ENCODE assay signal across 8 cellular contexts in the genomic region with DNA sequence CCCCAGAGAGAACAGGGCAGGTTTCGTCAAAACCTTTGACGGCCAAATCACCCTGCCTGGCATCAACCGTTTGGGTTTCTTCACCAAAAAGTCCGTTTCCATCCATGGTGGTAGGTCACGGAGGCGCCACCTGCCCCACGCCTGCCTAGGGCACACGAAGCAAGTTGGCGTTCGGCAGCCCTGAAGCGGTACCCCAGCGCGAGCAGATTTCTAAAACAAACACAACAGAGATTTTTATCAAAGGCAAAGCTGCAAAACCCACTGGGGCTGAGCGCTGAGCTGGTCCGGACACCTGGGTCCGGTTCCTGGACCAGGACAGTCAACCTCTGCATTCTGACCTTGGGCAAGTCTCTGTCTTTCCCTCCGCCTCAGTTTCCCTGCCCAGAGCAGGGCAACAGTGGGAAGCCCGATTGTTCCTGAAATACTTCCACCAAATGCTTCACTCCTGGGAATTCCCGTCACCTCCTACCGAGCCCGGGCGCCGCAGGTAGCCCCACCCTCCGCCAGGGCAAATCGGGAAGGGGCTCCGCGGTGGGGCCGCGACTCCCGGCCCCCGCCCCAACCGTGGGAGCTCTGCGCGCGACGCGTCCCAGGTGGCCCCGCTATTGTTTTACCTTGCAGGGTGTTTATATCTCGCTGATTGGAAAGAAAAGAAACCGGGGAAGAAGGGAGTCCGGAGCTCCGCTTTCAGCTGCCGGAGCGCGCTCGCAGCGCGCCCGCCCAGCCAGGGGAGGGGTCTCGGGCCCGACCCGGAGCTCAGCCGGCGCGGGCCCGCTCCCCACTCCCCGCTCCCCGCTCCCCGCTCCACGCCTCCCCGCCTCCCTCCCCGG. TPM values are rescaled to one million over a fixed set of nuclear protein-coding genes. Genes with fewer than 3 reads are reported as not detected.
A peak's percentile ranks its signal among the peaks of the same experiment; 100 is the strongest.
DNase-seq lines count a peak whose midpoint lies in the region; ATAC-seq, FAIRE-seq and TF ChIP-seq lines count a peak whose summit lies in the region.

No MANE protein-coding gene starts in this region.

- H3K9me3 ChIP-seq in iPS-18a (ENCODE audit: control insufficient read depth, low read depth, low read length) (no peaks in the 10 kb centered on the region), smooth muscle cell (replicated peaks; ENCODE audit: low read depth) (no peaks in the 10 kb centered on the region)

- no peaks in the 10 kb centered on the region for H4K20me1 ChIP-seq in smooth muscle cell (ENCODE audit: low read depth)

- peak overlapping the region; percentile 54 for H3K4me3 ChIP-seq in Jurkat, Clone E6-1 (ENCODE audit: low read length)
- H3K4me3 ChIP-seq in iPS-18a (ENCODE audit: low read length) (peak overlapping the region; percentile 82), smooth muscle cell (peak overlapping the region; percentile 97)

- no peak overlapping the region for H3K27ac Mint-ChIP-seq in activated naive CD8-positive, alpha-beta T cell treated with anti-CD3 and anti-CD28 coated beads, Interleukin-2, amount 50 U/mL, for 24 hours

- FAIRE-seq in GM12891 (lab: Jason Lieb, UNC): no peak

- H3K79me2 ChIP-seq in smooth muscle cell (ENCODE audit: low read depth): peaks cover 21% of the 10 kb centered on the region

- TF ChIP-seq CTCF in smooth muscle cell (IDR thresholded peaks at IDR 0.05; ENCODE audit: borderline replicate concordance, insufficient read depth, poor library complexity, severe bottlenecking): no peak

- H3F3A ChIP-seq in smooth muscle cell (ENCODE audit: low read depth): peaks cover 6% of the 10 kb centered on the region

- H3K36me3 ChIP-seq in iPS-18a (ENCODE audit: control insufficient read depth, low read depth, low read length) (peaks cover 4% of the 10 kb centered on the region), smooth muscle cell (ENCODE audit: low read depth) (no peaks in the 10 kb centered on the region)

- H3K27me3 ChIP-seq in iPS-18a (ENCODE audit: control insufficient read depth, insufficient read depth, low read length): peaks cover 18% of the 10 kb centered on the region
- H3K27me3 ChIP-seq in smooth muscle cell (ENCODE audit: low read depth): no peaks in the 10 kb centered on the region

- H3K36me3 Mint-ChIP-seq in activated naive CD8-positive, alpha-beta T cell treated with anti-CD3 and anti-CD28 coated beads, Interleukin-2, amount 50 U/mL, for 24 hours (ENCODE audit: low read depth): no peaks in the 10 kb centered on the region

- H3K4me2 ChIP-seq in smooth muscle cell: peak overlapping the region; percentile 100

- H3K9me3 Mint-ChIP-seq in activated naive CD8-positive, alpha-beta T cell treated with anti-CD3 and anti-CD28 coated beads, Interleukin-2, amount 50 U/mL, for 24 hours: no peaks in the 10 kb centered on the region

- peaks cover 18% of the 10 kb centered on the region for H3K4me1 ChIP-seq in iPS-18a (ENCODE audit: control insufficient read depth, low read depth, low read length)
- H3K4me1 ChIP-seq in smooth muscle cell (ENCODE audit: low read depth): peaks cover 9% of the 10 kb centered on the region

- peaks cover 19% of the 10 kb centered on the region for H3K4me1 Mint-ChIP-seq in activated naive CD8-positive, alpha-beta T cell treated with anti-CD3 and anti-CD28 coated beads, Interleukin-2, amount 50 U/mL, for 24 hours

- H3K27me3 Mint-ChIP-seq in activated naive CD8-positive, alpha-beta T cell treated with anti-CD3 and anti-CD28 coated beads, Interleukin-2, amount 50 U/mL, for 24 hours: peaks cover 70% of the 10 kb centered on the region

- WGBS in smooth muscle cell (ENCODE audit: low lambda C conversion rate): 4% methylated on average over 49 of the region's 62 CpGs

- ATAC-seq in activated naive CD8-positive, alpha-beta T cell treated with anti-CD3 and anti-CD28 coated beads, Interleukin-2, amount 50 U/mL, for 24 hours: peak; percentile 13
- no peak for ATAC-seq in HG03521 (IDR thresholded peaks at IDR 0.05; ENCODE audit: unreplicated experiment)

- peak; percentile 25 for DNase-seq in GM12891 (ENCODE audit: insufficient read length, low spot score)
- DNase-seq in Jurkat, Clone E6-1 (ENCODE audit: low read depth, low spot score): no peak
- DNase-seq in activated naive CD8-positive, alpha-beta T cell treated with anti-CD3 and anti-CD28 coated beads, Interleukin-2, amount 50 U/mL, for 24 hours: no peak
- no peak for DNase-seq in smooth muscle cell (lab: John Stamatoyannopoulos, UW; ENCODE audit: unreplicated experiment)
- DNase-seq in NCI-H2107 (lab: John Stamatoyannopoulos, UW): no peak
- no peak for DNase-seq in central memory CD4-positive, alpha-beta T cell

- peak overlapping the region; percentile 14 for H3K9ac ChIP-seq in iPS-18a (ENCODE audit: low read length)
- peak overlapping the region; percentile 66 for H3K9ac ChIP-seq in smooth muscle cell (ENCODE audit: low read depth)

- H3K27ac ChIP-seq in iPS-18a (ENCODE audit: low read length): no peak overlapping the region
- H3K27ac ChIP-seq in smooth muscle cell (ENCODE audit: low read depth): no peak overlapping the region

- H3K4me3 Mint-ChIP-seq in activated naive CD8-positive, alpha-beta T cell treated with anti-CD3 and anti-CD28 coated beads, Interleukin-2, amount 50 U/mL, for 24 hours: peak overlapping the region; percentile 72

- TF ChIP-seq POLR2A in GM12891 (IDR thresholded peaks at IDR 0.05; ENCODE audit: low read depth, low read length): no peak

- peak overlapping the region; percentile 95 for H2AFZ ChIP-seq in smooth muscle cell (ENCODE audit: low read depth)

TF ChIP-seq in GM12891, 5 proteins besides CTCF, POLR2A, EP300 and RAD21:
- no peak for TF ChIP-seq SPI1 (IDR thresholded peaks at IDR 0.05; ENCODE audit: low read depth, low read length)
- TF ChIP-seq POLR2AphosphoS5 (IDR thresholded peaks at IDR 0.05; ENCODE audit: low read depth, low read length): no peak
- no peak for TF ChIP-seq PAX5 (IDR thresholded peaks at IDR 0.05; ENCODE audit: insufficient read depth, low read length, severe bottlenecking)
- TF ChIP-seq TAF1 (IDR thresholded peaks at IDR 0.05; ENCODE audit: low read depth, low read length): no peak
- no peak for TF ChIP-seq POU2F2 (IDR thresholded peaks at IDR 0.05; ENCODE audit: low read depth, low read length)

RNA-seq across cellular contexts. Expression of a gene that starts 0.6 kb away (rescaled TPM):
- polyA plus RNA-seq in GM12891 (2012; ENCODE audit: low read depth, missing spikeins): 2.4 TPM
- polyA plus RNA-seq in Jurkat, Clone E6-1 (2012; ENCODE audit: insufficient read depth, insufficient read length): 9.0 TPM
- total RNA-seq in smooth muscle cell: 28.4 and 31.5 TPM in 2 replicates
- polyA plus RNA-seq in smooth muscle cell: 11.9 and 16.3 TPM in 2 replicates
